Comparison of ENCODE assay signal across 7 cellular contexts in the genomic region with DNA sequence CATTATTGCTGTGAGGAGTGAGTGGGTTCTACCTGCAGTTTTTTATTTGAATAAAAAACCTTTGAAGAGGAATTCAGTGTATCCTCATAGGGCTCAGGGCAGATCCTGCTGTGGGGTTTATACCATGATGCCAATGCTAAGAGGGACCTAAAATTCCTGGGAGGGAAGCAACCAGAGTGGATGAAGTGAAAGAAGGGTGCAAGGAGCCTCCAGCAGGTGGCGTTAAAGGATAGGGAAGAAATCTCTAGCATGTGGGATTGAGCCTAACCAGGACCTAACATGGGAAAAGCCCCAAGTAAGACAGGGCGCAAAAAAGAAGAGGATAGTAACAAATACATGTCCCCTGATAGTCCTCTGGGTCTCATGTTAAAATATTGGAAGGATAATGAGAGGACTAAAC.
DNase-seq lines count a peak whose midpoint lies in the region; TF ChIP-seq lines count a peak whose summit lies in the region.
"Not testable (repeated sequence)": the region's sequence is repeated elsewhere in the genome, so short reads cannot be mapped to it uniquely, and the experiment has no call there.

No MANE protein-coding gene starts in this region.

- intact Hi-C loops in activated naive CD4-positive, alpha-beta T cell treated with anti-CD3 and anti-CD28 coated beads for 36 hours (cut with micrococcal nuclease): not testable (repeated sequence)

- H4K20me1 ChIP-seq in DOHH2 (ENCODE audit: control insufficient read depth, insufficient read depth, low read depth, low read length): not testable (repeated sequence)

- H3K9me3 Mint-ChIP-seq in activated naive CD4-positive, alpha-beta T cell treated with anti-CD3 and anti-CD28 coated beads for 36 hours: not testable (repeated sequence)

- H3K4me1 ChIP-seq in DOHH2 (ENCODE audit: control insufficient read depth, low read length): not testable (repeated sequence)

- H3K9me3 ChIP-seq in DOHH2 (ENCODE audit: control insufficient read depth, insufficient read depth, low read length): not testable (repeated sequence)

- not testable (repeated sequence) for H3F3A ChIP-seq in DOHH2 (ENCODE audit: control insufficient read depth, insufficient read depth)

- not testable (repeated sequence) for H3K4me3 ChIP-seq in DOHH2 (ENCODE audit: low read length)

- not testable (repeated sequence) for H3K27me3 Mint-ChIP-seq in activated naive CD4-positive, alpha-beta T cell treated with anti-CD3 and anti-CD28 coated beads for 36 hours (ENCODE audit: low read depth)

- peak; percentile 6 to 30 for DNase-seq in NCI-H446 (lab: John Stamatoyannopoulos, UW)
- peak; percentile 15 for DNase-seq in SIG-M5 treated with dmso at 0.1 percent for 504 hours (lab: John Stamatoyannopoulos, UW; ENCODE audit: unreplicated experiment)
- DNase-seq in activated naive CD4-positive, alpha-beta T cell treated with anti-CD3 and anti-CD28 coated beads for 36 hours: peak; percentile 33
- peak; percentile 6 for DNase-seq in globus pallidus (ENCODE audit: low spot score)
- DNase-seq in myocyte (ENCODE audit: low read depth): peak; percentile 2

- H3K4me3 Mint-ChIP-seq in activated naive CD4-positive, alpha-beta T cell treated with anti-CD3 and anti-CD28 coated beads for 36 hours: not testable (repeated sequence)

- TF ChIP-seq CTCF in DOHH2 (IDR thresholded peaks at IDR 0.05; ENCODE audit: low read depth, low read length, poor library complexity, severe bottlenecking) (peak; percentile 43), LNCAP (IDR thresholded peaks at IDR 0.05) (peak; percentile 61)

- H3K4me1 Mint-ChIP-seq in activated naive CD4-positive, alpha-beta T cell treated with anti-CD3 and anti-CD28 coated beads for 36 hours (ENCODE audit: low read depth): not testable (repeated sequence)

- CTCF ChIA-PET in activated naive CD4-positive, alpha-beta T cell treated with anti-CD3 and anti-CD28 coated beads for 36 hours (lab: Charles Lee): not testable (repeated sequence)

- H3K36me3 Mint-ChIP-seq in activated naive CD4-positive, alpha-beta T cell treated with anti-CD3 and anti-CD28 coated beads for 36 hours (ENCODE audit: low read depth): not testable (repeated sequence)

- not testable (repeated sequence) for H3K27ac Mint-ChIP-seq in activated naive CD4-positive, alpha-beta T cell treated with anti-CD3 and anti-CD28 coated beads for 36 hours

- not testable (repeated sequence) for H3K27me3 ChIP-seq in DOHH2 (ENCODE audit: control insufficient read depth, low read length)

- not testable (repeated sequence) for H3K9me2 ChIP-seq in DOHH2 (replicated peaks; ENCODE audit: control insufficient read depth, low read length)

- H3K27ac ChIP-seq in DOHH2 (ENCODE audit: low read depth, low read length): not testable (repeated sequence)

- H3K79me2 ChIP-seq in DOHH2 (ENCODE audit: control insufficient read depth, low read length): not testable (repeated sequence)

- H3K4me2 ChIP-seq in DOHH2 (ENCODE audit: low read length): not testable (repeated sequence)

- not testable (repeated sequence) for H3K36me3 ChIP-seq in DOHH2 (ENCODE audit: control insufficient read depth, low read length)
